Comparison of ENCODE assay signal across 8 cellular contexts in genomic region chr5:82225525-82226172, GRCh38. TPM values are rescaled to one million over a fixed set of nuclear protein-coding genes. Genes with fewer than 3 reads are reported as not detected.
A peak's percentile ranks its signal among the peaks of the same experiment; 100 is the strongest.
DNase-seq lines count a peak whose midpoint lies in the region; ATAC-seq and TF ChIP-seq lines count a peak whose summit lies in the region.

No MANE protein-coding gene starts in this region.

- H3K27ac Mint-ChIP-seq in Calu3 (ENCODE audit: unreplicated experiment) (no peak overlapping the region), neural crest cell (ENCODE audit: unreplicated experiment) (peak overlapping the region; percentile 31)

- H3K9me3 Mint-ChIP-seq in Calu3 (ENCODE audit: low read depth, unreplicated experiment) (no peaks in the 10 kb centered on the region), neural crest cell (no peaks in the 10 kb centered on the region)

- no peaks in the 10 kb centered on the region for H3K27me3 ChIP-seq in OCI-LY3 (ENCODE audit: low read depth, low read length)

- H3K4me2 ChIP-seq in OCI-LY3 (ENCODE audit: low read length): peak overlapping the region; percentile 46; the same call in 1 of the 2 replicates

- no peak overlapping the region for H3K27ac ChIP-seq in OCI-LY3 (ENCODE audit: low read length)

- peak; percentile 82 for ATAC-seq in stimulated activated naive CD8-positive, alpha-beta T cell treated with anti-CD3 and anti-CD28 coated beads, Interleukin-15, Interleukin-2, amounts not matched to agents 100 U/mL and 50 U/mL, for 24 hours

- H3K27me3 Mint-ChIP-seq in Calu3 (ENCODE audit: unreplicated experiment) (no peaks in the 10 kb centered on the region), neural crest cell (ENCODE audit: low read depth) (no peaks in the 10 kb centered on the region)

- no peak overlapping the region for H3K9ac ChIP-seq in OCI-LY3 (ENCODE audit: low read length)

- H3K4me1 ChIP-seq in OCI-LY3 (ENCODE audit: low read length): peaks cover 6% of the 10 kb centered on the region

- TF ChIP-seq CTCF in Calu3 (IDR thresholded peaks at IDR 0.05; ENCODE audit: unreplicated experiment) (peak; percentile 85), GM20000 (IDR thresholded peaks at IDR 0.05; ENCODE audit: extremely low read depth, missing control alignments) (peak; percentile 48), OCI-LY3 (IDR thresholded peaks at IDR 0.05; ENCODE audit: low read depth, low read length) (peak; percentile 75), neural crest cell (conservative IDR thresholded peaks at IDR 0.05) (peak; percentile 93)

- H4K20me1 ChIP-seq in OCI-LY3 (ENCODE audit: insufficient read depth, low read length): no peaks in the 10 kb centered on the region

- no peaks in the 10 kb centered on the region for H3K36me3 ChIP-seq in OCI-LY3 (replicated peaks; ENCODE audit: low read depth, low read length)

- peak; percentile 81 for DNase-seq in Calu3
- peak; percentile 65 for DNase-seq in GM20000 (ENCODE audit: low spot score)
- peak; percentile 25 for DNase-seq in HS-5 (ENCODE audit: low read depth)
- DNase-seq in activated T-cell treated with anti-CD3 and anti-CD28 coated beads for 48 hours (ENCODE audit: low read depth): peak; percentile 41
- peak; percentile 30 for DNase-seq in fibroblast of gingiva (ENCODE audit: low read depth)
- DNase-seq in neural crest cell (ENCODE audit: low read depth, low spot score): peak; percentile 79
- peak; percentile 67 for DNase-seq in stimulated activated naive CD8-positive, alpha-beta T cell treated with anti-CD3 and anti-CD28 coated beads, Interleukin-15, Interleukin-2, amounts not matched to agents 100 U/mL and 50 U/mL, for 24 hours

- 0 out of 2 replicates have a peak overlapping the region, but pooled peaks have one; percentile 54 for H2AFZ ChIP-seq in OCI-LY3 (ENCODE audit: low read depth, low read length)

- CTCF ChIA-PET in Calu3 (lab: Charles Lee): interaction anchor here (0.6 kb wide), 1 partner anchor 719 kb away, joined by 3 read pairs; no protein-coding TSS in a partner anchor

- intact Hi-C loops in Calu3 (cut with micrococcal nuclease; ENCODE audit: unreplicated experiment): loop anchor here (1.0 to 10.0 kb wide), 4 partner anchors 51 to 800 kb away; partner anchors contain the start of gene SSBP2

- no peaks in the 10 kb centered on the region for H3K36me3 Mint-ChIP-seq in Calu3 (ENCODE audit: insufficient read depth, unreplicated experiment)
- no peaks in the 10 kb centered on the region for H3K36me3 Mint-ChIP-seq in neural crest cell (ENCODE audit: low read depth)

- H3K4me1 Mint-ChIP-seq in Calu3 (ENCODE audit: low read depth, unreplicated experiment) (no peaks in the 10 kb centered on the region), neural crest cell (peaks cover 5% of the 10 kb centered on the region)

- H3K4me3 Mint-ChIP-seq in Calu3 (ENCODE audit: low read depth, unreplicated experiment) (no peak overlapping the region), neural crest cell (no peak overlapping the region)

- H3K79me2 ChIP-seq in OCI-LY3 (ENCODE audit: low read length): no peaks in the 10 kb centered on the region

- no peak overlapping the region for H3K4me3 ChIP-seq in OCI-LY3 (ENCODE audit: low read length)

- no TSS peak for BruUV-seq in Calu3 (replicated peaks; lab: Mats Ljungman, UMichigan)

- no peaks in the 10 kb centered on the region for H3K9me3 ChIP-seq in OCI-LY3 (ENCODE audit: insufficient read depth, low read length)

RNA-seq across cellular contexts. Expression of gene RPS23, which starts 52.5 kb away (rescaled TPM):
- total RNA-seq in Calu3 (2022) (1,390 and 1,628 TPM in 2 replicates), neural crest cell (2,549 and 2,556 TPM in 2 replicates)

Comparison
In these comparisons a context has a peak if more than half of its experiments do, and no peak if none do; other contexts are left out.
1. DNase-seq: peak in every context shown above with its lines; median percentile 81 in Calu3; 79 in neural crest cell; 67 in stimulated activated naive CD8-positive, alpha-beta T cell treated with anti-CD3 and anti-CD28 coated beads, Interleukin-15, Interleukin-2, amounts not matched to agents 100 U/mL and 50 U/mL, for 24 hours; 65 in GM20000; 41 in activated T-cell treated with anti-CD3 and anti-CD28 coated beads for 48 hours; 30 in fibroblast of gingiva; 25 in HS-5.